Comparison of ENCODE assay signal across 8 cellular contexts in the genomic region with DNA sequence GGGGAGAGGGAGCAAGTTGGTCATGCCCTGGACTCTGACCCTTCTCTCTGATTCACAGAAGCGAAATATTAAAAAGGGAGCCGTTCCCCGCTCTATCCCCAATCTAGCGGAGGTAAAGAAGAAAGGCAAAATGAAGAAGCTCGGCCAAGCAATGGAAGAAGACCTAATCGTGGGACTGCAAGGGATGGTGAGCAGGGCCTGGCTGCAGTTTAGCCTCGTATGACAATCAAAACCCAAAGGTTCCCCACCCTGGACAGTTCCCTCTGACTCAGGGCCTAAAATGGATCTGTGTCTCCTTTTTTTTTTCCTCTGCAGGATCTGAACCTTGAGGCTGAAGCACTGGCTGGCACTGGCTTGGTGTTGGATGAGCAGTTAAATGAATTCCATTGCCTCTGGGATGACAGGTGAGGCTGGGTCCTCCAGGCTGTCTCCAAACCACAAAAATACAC. TPM values are rescaled to one million over a fixed set of nuclear protein-coding genes. Genes with fewer than 3 reads are reported as not detected.
A peak's percentile ranks its signal among the peaks of the same experiment; 100 is the strongest.
DNase-seq lines count a peak whose midpoint lies in the region; ATAC-seq and TF ChIP-seq lines count a peak whose summit lies in the region.

No MANE protein-coding gene starts in this region.

- peak overlapping the region; percentile 27 for H3K27ac Mint-ChIP-seq in CD4-positive, alpha-beta T cell

- DNase-seq in CD4-positive, alpha-beta T cell = no peak
- peak; percentile 27 for DNase-seq in OCI-M1 (lab: John Stamatoyannopoulos, UW)
- no peak for DNase-seq in AG20443 (ENCODE audit: low spot score)
- no peak for DNase-seq in cerebellum (ENCODE audit: low spot score)
- DNase-seq in AG08395 (ENCODE audit: low spot score) = no peak
- DNase-seq in NCI-H187 (lab: John Stamatoyannopoulos, UW) = no peak

- ATAC-seq in CD4-positive, alpha-beta T cell (ENCODE audit: poor library complexity) = no peak

- no peaks in the 10 kb centered on the region for H3K9me3 Mint-ChIP-seq in CD4-positive, alpha-beta T cell

- peaks cover 27% of the 10 kb centered on the region for H3K36me3 Mint-ChIP-seq in CD4-positive, alpha-beta T cell (ENCODE audit: low read depth)

- H3K9me3 ChIP-seq in CD4-positive, alpha-beta T cell (ENCODE audit: control insufficient read depth, low read length) = no peaks in the 10 kb centered on the region
- H3K9me3 ChIP-seq in endocrine pancreas (ENCODE audit: control insufficient read depth, low read length) (no peaks in the 10 kb centered on the region), neutrophil (no peaks in the 10 kb centered on the region)

- H3K27me3 ChIP-seq in CD4-positive, alpha-beta T cell (ENCODE audit: control insufficient read depth, insufficient read depth, low read length) = no peaks in the 10 kb centered on the region
- H3K27me3 ChIP-seq in endocrine pancreas (ENCODE audit: control insufficient read depth, insufficient read depth, low read length) (no peaks in the 10 kb centered on the region), neutrophil (no peaks in the 10 kb centered on the region)

- no peaks in the 10 kb centered on the region for H3K27me3 Mint-ChIP-seq in CD4-positive, alpha-beta T cell

- TF ChIP-seq CTCF in CD4-positive, alpha-beta T cell (IDR thresholded peaks at IDR 0.05) = no peak
- TF ChIP-seq CTCF in neutrophil (IDR thresholded peaks at IDR 0.05) = no peak

- H3K27ac ChIP-seq in CD4-positive, alpha-beta T cell (ENCODE audit: low read depth, low read length) = peak overlapping the region; percentile 89
- H3K27ac ChIP-seq in neutrophil = peak overlapping the region; percentile 93

- H3K4me3 ChIP-seq in endocrine pancreas (ENCODE audit: control insufficient read depth, insufficient read depth, low read length) (peak overlapping the region; percentile 8), neutrophil (ENCODE audit: low read depth in 1 of 2, low read length in 1 of 2) (peak overlapping the region; percentile 66 to 69)

- POLR2A ChIA-PET in CD4-positive, alpha-beta T cell (lab: Charles Lee) = no interaction called here

- H3K36me3 ChIP-seq in endocrine pancreas (ENCODE audit: control insufficient read depth, insufficient read depth, low read length) (no peaks in the 10 kb centered on the region), neutrophil (no peaks in the 10 kb centered on the region)

- peaks cover 18% of the 10 kb centered on the region for H3K4me1 Mint-ChIP-seq in CD4-positive, alpha-beta T cell (ENCODE audit: low read depth)

- H3K4me1 ChIP-seq in endocrine pancreas (ENCODE audit: control insufficient read depth, insufficient read depth, low read length) = no peaks in the 10 kb centered on the region
- H3K4me1 ChIP-seq in neutrophil (ENCODE audit: control insufficient read depth in 1 of 2, insufficient read depth in 1 of 2, low read depth in 1 of 2, low read length in 1 of 2) = peaks cover 11 to 18% of the 10 kb centered on the region in 2 experiments

- CTCF ChIA-PET in CD4-positive, alpha-beta T cell (lab: Charles Lee) = no interaction called here

- peak overlapping the region; percentile 84 for H3K9ac ChIP-seq in endocrine pancreas (ENCODE audit: control insufficient read depth, insufficient read depth, low read length)

- peak overlapping the region; percentile 93 for H3K4me3 Mint-ChIP-seq in CD4-positive, alpha-beta T cell

- intact Hi-C loops in CD4-positive, alpha-beta T cell (cut with DNase I, micrococcal nuclease) = loop anchor here (5.0 to 10.0 kb wide), 6 partner anchors 94 to 504 kb away; a partner anchor contains a TSS

RNA-seq across cellular contexts. Expression of a gene that starts 1.0 kb away (rescaled TPM):
- 10 to 100 TPM; 95.2 to 95.7 TPM for total RNA-seq in CD4-positive, alpha-beta T cell
- 85.7 TPM for total RNA-seq in cerebellum

RNA-seq across cellular contexts. Expression of a gene that starts 16.4 kb away (rescaled TPM):
- total RNA-seq in CD4-positive, alpha-beta T cell = not detected
- not detected for total RNA-seq in cerebellum

RNA-seq across cellular contexts. Expression of a gene that starts 23.5 kb away (rescaled TPM):
- total RNA-seq in CD4-positive, alpha-beta T cell = not detected
- 0.27 TPM for total RNA-seq in cerebellum

RNA-seq across cellular contexts. Expression of a gene that starts 32.6 kb away (rescaled TPM):
- 1 to 10 TPM; 3.5 to 4.9 TPM for total RNA-seq in CD4-positive, alpha-beta T cell
- total RNA-seq in cerebellum = 35.7 TPM

RNA-seq across cellular contexts. Expression of a gene that starts 41.3 kb away (rescaled TPM):
- not detected for total RNA-seq in CD4-positive, alpha-beta T cell
- not detected for total RNA-seq in cerebellum
